23 cellular contexts compared by ENCODE assay signal in the genomic region with DNA sequence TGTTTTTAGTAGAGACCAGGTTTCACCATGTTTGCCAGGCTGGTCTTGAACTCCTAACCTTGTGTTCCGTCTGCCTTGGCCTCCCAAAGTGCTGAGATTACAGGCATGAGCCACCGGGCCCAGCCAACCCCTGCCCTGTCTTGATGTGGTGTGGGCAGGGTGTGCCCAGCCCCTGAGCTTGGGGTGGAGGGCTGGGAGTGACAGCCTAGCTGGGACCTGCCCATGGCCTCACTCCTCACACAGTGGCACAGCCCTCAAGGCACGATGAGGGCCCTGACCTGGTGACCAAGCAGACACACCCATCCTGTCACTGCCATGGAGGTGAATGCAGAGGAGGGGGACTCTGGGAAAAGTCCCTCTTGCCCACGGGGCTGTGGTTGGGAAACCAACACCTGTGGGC. TPM values are rescaled to one million over a fixed set of nuclear protein-coding genes. Genes with fewer than 3 reads are reported as not detected.
DNase-seq lines count a peak whose midpoint lies in the region; ATAC-seq and TF ChIP-seq lines count a peak whose summit lies in the region.
"Had no signal": no experiment of that assay in that cellular context is flagged by ENCODE, and none has a peak within 500 bp of the region (broad histone marks: within the 10 kb centered on the region; RNA-seq: fewer than 3 reads in every experiment).

No MANE protein-coding gene starts in this region.

- peak overlapping the region in 1 of 2 donors; percentile 6 for H3K27ac ChIP-seq in left lung
- H3K27ac ChIP-seq: ascending aorta, coronary artery, neutrophil, tibial artery had no signal

- CTCF ChIA-PET in activated CD8-positive, alpha-beta T cell treated with anti-CD3 and anti-CD28 coated beads, Interleukin-2, amount 10 ng/mL, durations not matched to agents 7 days and 5 days (lab: Charles Lee) = interaction anchor here (0.8 to 7.4 kb wide), 4 partner anchors 9 to 64 kb away, joined by 3 to 74 read pairs (median 16); no protein-coding TSS in a partner anchor

- TF ChIP-seq CTCF in left lung (IDR thresholded peaks at IDR 0.05) = no peak
- TF ChIP-seq CTCF in type B pancreatic cell (conservative IDR thresholded peaks at IDR 0.05) = no peak

- H3K4me1 ChIP-seq in left lung = peaks cover 9 to 44% of the 10 kb centered on the region in 2 donors

- H3K4me1 Mint-ChIP-seq in activated T-cell treated with anti-CD3 and anti-CD28 coated beads, Interleukin-2, amount 50 U/mL, for 72 hours (ENCODE audit: low read depth) = peaks cover 78% of the 10 kb centered on the region
- H3K4me1 Mint-ChIP-seq in activated CD8-positive, alpha-beta T cell treated with anti-CD3 and anti-CD28 coated beads, Interleukin-2, amount 10 ng/mL, durations not matched to agents 7 days and 5 days (ENCODE audit: low read depth) = peaks cover 78% of the 10 kb centered on the region
- no peaks in the 10 kb centered on the region for H3K4me1 Mint-ChIP-seq in type B pancreatic cell (ENCODE audit: unreplicated experiment)

- intact Hi-C loops in left lung (cut with DNase I) = no loop called here

- H3K36me3 ChIP-seq in left lung = peaks cover 0 to 12% of the 10 kb centered on the region in 2 donors
- H3K36me3 ChIP-seq: ascending aorta, neutrophil, tibial artery had no signal

- ATAC-seq in activated T-cell treated with anti-CD3 and anti-CD28 coated beads, Interleukin-2, amount 50 U/mL, for 72 hours (replicated peaks in 1 of 2) = no peak
- ATAC-seq in activated CD8-positive, alpha-beta T cell treated with anti-CD3 and anti-CD28 coated beads, Interleukin-2, amount 10 ng/mL, durations not matched to agents 7 days and 5 days = no peak
- ATAC-seq in left lung (peak; percentile 59), GM21825 (IDR thresholded peaks at IDR 0.05; ENCODE audit: unreplicated experiment) (no peak), GM18519 (IDR thresholded peaks at IDR 0.05; ENCODE audit: low FRiP score, unreplicated experiment) (no peak), HG03432 (IDR thresholded peaks at IDR 0.05; ENCODE audit: unreplicated experiment) (no peak)
- ATAC-seq: right cardiac atrium had no signal

- H3K9me3 ChIP-seq in left lung = no peaks in the 10 kb centered on the region
- H3K9me3 ChIP-seq: ascending aorta, neutrophil, SK-N-SH, tibial artery had no signal

- POLR2A ChIA-PET in activated CD8-positive, alpha-beta T cell treated with anti-CD3 and anti-CD28 coated beads, Interleukin-2, amount 10 ng/mL, durations not matched to agents 7 days and 5 days (lab: Charles Lee) = interaction anchor here (1.0 to 6.3 kb wide), 3 partner anchors 8 to 32 kb away, joined by 3 to 68 read pairs (median 7); no protein-coding TSS in a partner anchor

- no peaks in the 10 kb centered on the region for H3K27me3 Mint-ChIP-seq in activated T-cell treated with anti-CD3 and anti-CD28 coated beads, Interleukin-2, amount 50 U/mL, for 72 hours (ENCODE audit: low read depth)
- H3K27me3 Mint-ChIP-seq in activated CD8-positive, alpha-beta T cell treated with anti-CD3 and anti-CD28 coated beads, Interleukin-2, amount 10 ng/mL, durations not matched to agents 7 days and 5 days (ENCODE audit: low read depth) = no peaks in the 10 kb centered on the region
- H3K27me3 Mint-ChIP-seq in type B pancreatic cell = peaks cover 7% of the 10 kb centered on the region

- peaks cover 30 to 41% of the 10 kb centered on the region in 2 donors for H3K36me3 Mint-ChIP-seq in activated T-cell treated with anti-CD3 and anti-CD28 coated beads, Interleukin-2, amount 50 U/mL, for 72 hours (ENCODE audit: insufficient read depth in 2 of 2)
- peaks cover 63% of the 10 kb centered on the region for H3K36me3 Mint-ChIP-seq in activated CD8-positive, alpha-beta T cell treated with anti-CD3 and anti-CD28 coated beads, Interleukin-2, amount 10 ng/mL, durations not matched to agents 7 days and 5 days (ENCODE audit: low read depth)
- no peaks in the 10 kb centered on the region for H3K36me3 Mint-ChIP-seq in type B pancreatic cell

- H3K4me3 Mint-ChIP-seq in activated T-cell treated with anti-CD3 and anti-CD28 coated beads, Interleukin-2, amount 50 U/mL, for 72 hours = peak overlapping the region; percentile 98 to 100
- peak overlapping the region; percentile 100 for H3K4me3 Mint-ChIP-seq in activated CD8-positive, alpha-beta T cell treated with anti-CD3 and anti-CD28 coated beads, Interleukin-2, amount 10 ng/mL, durations not matched to agents 7 days and 5 days
- H3K4me3 Mint-ChIP-seq in type B pancreatic cell = no peak overlapping the region

- no peaks in the 10 kb centered on the region for H3K9me3 Mint-ChIP-seq in activated T-cell treated with anti-CD3 and anti-CD28 coated beads, Interleukin-2, amount 50 U/mL, for 72 hours
- no peaks in the 10 kb centered on the region for H3K9me3 Mint-ChIP-seq in activated CD8-positive, alpha-beta T cell treated with anti-CD3 and anti-CD28 coated beads, Interleukin-2, amount 10 ng/mL, durations not matched to agents 7 days and 5 days (ENCODE audit: insufficient read depth)
- H3K9me3 Mint-ChIP-seq in type B pancreatic cell = no peaks in the 10 kb centered on the region

- no peak for DNase-seq in activated T-cell treated with anti-CD3 and anti-CD28 coated beads, Interleukin-2, amount 50 U/mL, for 72 hours
- no peak for DNase-seq in activated T-cell treated with anti-CD3 and anti-CD28 coated beads for 4 hours
- no peak for DNase-seq in activated CD8-positive, alpha-beta T cell treated with anti-CD3 and anti-CD28 coated beads, Interleukin-2, amount 10 ng/mL, durations not matched to agents 7 days and 5 days
- no peak for DNase-seq in left lung
- DNase-seq in type B pancreatic cell (ENCODE audit: extremely low spot score, unreplicated experiment) = no peak
- DNase-seq: ACHN; COR-L47; mammary epithelial cell; NCI-H2081; NCI-H524; SK-N-SH; stimulated activated CD4-positive, alpha-beta T cell treated with anti-CD3 and anti-CD28 coated beads, Interleukin-2, amount 100 ng/mL, for 24 hours; tibial artery had no signal

- peak overlapping the region in 1 of 2 donors; percentile 56 for H3K4me3 ChIP-seq in left lung
- H3K4me3 ChIP-seq: ascending aorta, coronary artery, tibial artery had no signal

- no peaks in the 10 kb centered on the region for H3K27me3 ChIP-seq in left lung
- H3K27me3 ChIP-seq: ascending aorta, neutrophil had no signal

- H3K27ac Mint-ChIP-seq in activated T-cell treated with anti-CD3 and anti-CD28 coated beads, Interleukin-2, amount 50 U/mL, for 72 hours = peak overlapping the region; percentile 95
- peak overlapping the region; percentile 97 for H3K27ac Mint-ChIP-seq in activated CD8-positive, alpha-beta T cell treated with anti-CD3 and anti-CD28 coated beads, Interleukin-2, amount 10 ng/mL, durations not matched to agents 7 days and 5 days
- H3K27ac Mint-ChIP-seq in type B pancreatic cell = peak overlapping the region; percentile 43

RNA-seq across cellular contexts. Expression of a gene that starts 3.0 kb away (rescaled TPM):
- 1,000 to 10,000 TPM; 1,427 to 2,251 TPM for total RNA-seq in activated T-cell treated with anti-CD3 and anti-CD28 coated beads, Interleukin-2, amount 50 U/mL, for 72 hours
- total RNA-seq in activated CD8-positive, alpha-beta T cell treated with anti-CD3 and anti-CD28 coated beads, Interleukin-2, amount 10 ng/mL, durations not matched to agents 7 days and 5 days = 1,000 to 10,000 TPM; 1,836 to 1,884 TPM
- total RNA-seq in left lung (100 to 1,000 TPM; 132 to 310 TPM), type B pancreatic cell (ENCODE audit: low replicate concordance) (12.7 and 44.1 TPM in 2 replicates)

RNA-seq across cellular contexts. Expression of a gene that starts 22.1 kb away (rescaled TPM):
- 1 to 10 TPM; 2.3 to 5.2 TPM for total RNA-seq in activated T-cell treated with anti-CD3 and anti-CD28 coated beads, Interleukin-2, amount 50 U/mL, for 72 hours
- 10 to 100 TPM; 58.0 to 66.1 TPM for total RNA-seq in activated CD8-positive, alpha-beta T cell treated with anti-CD3 and anti-CD28 coated beads, Interleukin-2, amount 10 ng/mL, durations not matched to agents 7 days and 5 days
- total RNA-seq in left lung = 10 to 100 TPM in 1 of 2 donors, 1 to 10 TPM in 1; 2.4 to 91.9 TPM
- 0.14 TPM in 2 replicates for total RNA-seq in type B pancreatic cell (ENCODE audit: low replicate concordance)

RNA-seq across cellular contexts. Expression of a gene that starts 30.6 kb away (rescaled TPM):
- total RNA-seq in activated T-cell treated with anti-CD3 and anti-CD28 coated beads, Interleukin-2, amount 50 U/mL, for 72 hours = under 1 TPM; 0.28 to 0.48 TPM
- total RNA-seq in activated CD8-positive, alpha-beta T cell treated with anti-CD3 and anti-CD28 coated beads, Interleukin-2, amount 10 ng/mL, durations not matched to agents 7 days and 5 days = under 1 TPM; 0.23 to 0.26 TPM
- total RNA-seq in left lung = not detected
- total RNA-seq in type B pancreatic cell (ENCODE audit: low replicate concordance) = not detected in 2 replicates
- total RNA-seq: ascending aorta, epithelial cell of proximal tubule, glomerular endothelial cell, mammary epithelial cell, right cardiac atrium had no signal

RNA-seq across cellular contexts. Expression of a gene that starts 31.7 kb away (rescaled TPM):
- total RNA-seq in activated T-cell treated with anti-CD3 and anti-CD28 coated beads, Interleukin-2, amount 50 U/mL, for 72 hours = under 1 TPM in 1 of 2 donors, not detected in 1; 0.30 TPM
- total RNA-seq in activated CD8-positive, alpha-beta T cell treated with anti-CD3 and anti-CD28 coated beads, Interleukin-2, amount 10 ng/mL, durations not matched to agents 7 days and 5 days = under 1 TPM; 0.84 to 0.94 TPM
- 10 to 100 TPM; 10.8 to 18.1 TPM for total RNA-seq in left lung
- 15.2 and 28.6 TPM in 2 replicates for total RNA-seq in type B pancreatic cell (ENCODE audit: low replicate concordance)
- total RNA-seq: ascending aorta, glomerular endothelial cell, GM12878, right cardiac atrium had no signal

RNA-seq across cellular contexts. Expression of a gene that starts 43.9 kb away (rescaled TPM):
- under 1 TPM; 0.12 to 0.28 TPM for total RNA-seq in activated T-cell treated with anti-CD3 and anti-CD28 coated beads, Interleukin-2, amount 50 U/mL, for 72 hours
- not detected for total RNA-seq in activated CD8-positive, alpha-beta T cell treated with anti-CD3 and anti-CD28 coated beads, Interleukin-2, amount 10 ng/mL, durations not matched to agents 7 days and 5 days
- total RNA-seq in left lung = 10 to 100 TPM in 1 of 2 donors, 1 to 10 TPM in 1; 9.7 to 11.8 TPM
- total RNA-seq in type B pancreatic cell (ENCODE audit: low replicate concordance) = 15.0 and 18.2 TPM in 2 replicates

Comparison
In these comparisons a context has a peak if more than half of its experiments do, and no peak if none do; other contexts are left out.
1. H3K27ac Mint-ChIP-seq: peak in every context shown above with its lines; median percentile 97 in activated CD8-positive, alpha-beta T cell treated with anti-CD3 and anti-CD28 coated beads, Interleukin-2, amount 10 ng/mL, durations not matched to agents 7 days and 5 days; 95 in activated T-cell treated with anti-CD3 and anti-CD28 coated beads, Interleukin-2, amount 50 U/mL, for 72 hours; 43 in type B pancreatic cell.